ENCODE assay signal across 20 cellular contexts in genomic region chr1:219523411-219523810, GRCh38.
A peak's percentile ranks its signal among the peaks of the same experiment; 100 is the strongest.
DNase-seq lines count a peak whose midpoint lies in the region; ATAC-seq, FAIRE-seq and TF ChIP-seq lines count a peak whose summit lies in the region.
"Had no signal": no experiment of that assay in that cellular context is flagged by ENCODE, and none has a peak within 500 bp of the region (broad histone marks: within the 10 kb centered on the region; RNA-seq: fewer than 3 reads in every experiment).

No MANE protein-coding gene starts in this region.

- H3K9me3 ChIP-seq in K562 (replicated peaks; ENCODE audit: control insufficient read depth, insufficient read depth, low read depth, low read length) (no peaks in the 10 kb centered on the region), kidney (ENCODE audit: control insufficient read depth in 1 of 2, low read length in 2 of 2) (no peaks in the 10 kb centered on the region)

- no peak for TF ChIP-seq RAD21 in K562 (CRISPR knock-in tag; conservative IDR thresholded peaks at IDR 0.05 in 1 of 2, IDR thresholded peaks at IDR 0.05 in 1 of 2)

- no peaks in the 10 kb centered on the region for H3K9me1 ChIP-seq in K562 (ENCODE audit: control insufficient read depth, insufficient read depth, low read length)

- BruUV-seq in K562 (replicated peaks; lab: Mats Ljungman, UMichigan): no TSS peak

- FAIRE-seq in K562 (lab: Jason Lieb, UNC): no peak
- FAIRE-seq in kidney (lab: Jason Lieb, UNC): no peak
- FAIRE-seq: HTR-8/SVneo had no signal

- WGBS in K562 (ENCODE audit: insufficient coverage, low coverage, missing lambda C conversion rate): 6% methylated on average over 2 of the region's 2 CpGs

- CTCF ChIA-PET in K562 (lab: Yijun Ruan, JAX; ENCODE audit: low intra/inter-chr PET ratio): no interaction called here

- no peak overlapping the region for H3K27ac ChIP-seq in K562 (ENCODE audit: extremely low read depth, low read depth, low read length)
- no peak overlapping the region for H3K27ac ChIP-seq in kidney (ENCODE audit: low read depth in 2 of 2, low read length in 2 of 2)
- H3K27ac ChIP-seq: 22Rv1, PC-9, RWPE1 had no signal

- H3K4me3 ChIP-seq in K562: no peak overlapping the region
- H3K4me3 ChIP-seq in kidney (ENCODE audit: low read length in 2 of 2): no peak overlapping the region
- H3K4me3 ChIP-seq: GM23338, PC-9 had no signal

- DNase-seq in DMS 273 (lab: John Stamatoyannopoulos, UW; ENCODE audit: unreplicated experiment): peak; percentile 4
- DNase-seq in DMS 273 treated with DMSO at 0.1 percent for 48 hours (lab: John Stamatoyannopoulos, UW): no peak
- DNase-seq in NCI-H1105 (lab: John Stamatoyannopoulos, UW): peak; percentile 60
- peak; percentile 55 for DNase-seq in NCI-H69 (lab: John Stamatoyannopoulos, UW)
- DNase-seq in K562 (ENCODE audit: extremely low read depth in 1 of 4, low spot score in 3 of 4): no peak
- DNase-seq in LoVo (ENCODE audit: low spot score): no peak
- no peak for DNase-seq in kidney
- DNase-seq: AML-193, DMS153, GDM1, HCEC 1CT, NCI-H187, NCI-H2171 treated with DMSO at 0.1 percent for 48 hours, PC-9, T-helper 17 cell had no signal

- no peak for TF ChIP-seq POLR2A in K562 (conservative IDR thresholded peaks at IDR 0.05)

- no peak overlapping the region for H3K4me2 ChIP-seq in K562 (ENCODE audit: insufficient read depth, low read length)
- H3K4me2 ChIP-seq: GM23338, PC-9 had no signal

- no peaks in the 10 kb centered on the region for H3K27me3 ChIP-seq in K562 (ENCODE audit: control insufficient read depth in 2 of 2, insufficient read depth in 2 of 2, low read length in 2 of 2)

- in situ Hi-C loops in K562 (cut with MboI): no loop called here

- TF ChIP-seq EP300 in K562 (IDR thresholded peaks at IDR 0.05; ENCODE audit: low read length): no peak

- H4K20me1 ChIP-seq in K562 (replicated peaks; ENCODE audit: control insufficient read depth, insufficient read depth, low read length): no peaks in the 10 kb centered on the region

- H3K9ac ChIP-seq in K562 (ENCODE audit: insufficient read depth in 1 of 2, low read depth in 2 of 2, low read length in 2 of 2): no peak overlapping the region
- H3K9ac ChIP-seq in kidney (ENCODE audit: low read length in 2 of 2): no peak overlapping the region

- H3K36me3 ChIP-seq in K562 (ENCODE audit: control insufficient read depth, insufficient read depth, low read length) (no peaks in the 10 kb centered on the region), kidney (ENCODE audit: control insufficient read depth in 1 of 2, insufficient read depth in 2 of 2, low read length in 2 of 2) (no peaks in the 10 kb centered on the region)

- intact Hi-C loops in K562 (cut with micrococcal nuclease): no loop called here
- intact Hi-C loops in kidney (cut with DNase I): no loop called here

- ATAC-seq in K562 (no peak), GM18517 (IDR thresholded peaks at IDR 0.05; ENCODE audit: unreplicated experiment) (no peak)
- ATAC-seq: GM23338, T-helper 17 cell had no signal

- no peak overlapping the region for H2AFZ ChIP-seq in K562 (ENCODE audit: low read depth, low read length)
- H2AFZ ChIP-seq: GM23338, PC-9 had no signal

- TF ChIP-seq CTCF in K562 (IDR thresholded peaks at IDR 0.05 in 2 of 3, conservative IDR thresholded peaks at IDR 0.05 in 1 of 3; ENCODE audit: insufficient read depth in 2 of 3, low read depth in 1 of 3, low read length in 3 of 3) (no peak), kidney (IDR thresholded peaks at IDR 0.05; ENCODE audit: borderline replicate concordance, extremely low read depth, insufficient read depth) (no peak)

- H3K4me1 ChIP-seq in K562 (replicated peaks in 1 of 2; ENCODE audit: control insufficient read depth in 2 of 2, insufficient read depth in 2 of 2, low read length in 2 of 2) (no peaks in the 10 kb centered on the region), kidney (ENCODE audit: control insufficient read depth in 1 of 2, insufficient read depth in 1 of 2, low read depth in 1 of 2, low read length in 2 of 2) (no peaks in the 10 kb centered on the region)

- no peaks in the 10 kb centered on the region for H3K79me2 ChIP-seq in K562 (ENCODE audit: control insufficient read depth, insufficient read depth, low read length)

- POLR2A ChIA-PET in K562 (lab: Yijun Ruan, JAX): interaction anchor here (0.6 kb wide), 1 partner anchor 263 kb away, joined by 3 read pairs; no protein-coding TSS in a partner anchor

TF ChIP-seq in K562, 482 proteins besides CTCF, POLR2A, EP300 and RAD21:
- peak; percentile 96 for TF ChIP-seq NFIC (IDR thresholded peaks at IDR 0.05)
- TF ChIP-seq RFX7 (CRISPR knock-in tag; IDR thresholded peaks at IDR 0.05): no peak
- peak; percentile 95 for TF ChIP-seq NFIX (CRISPR knock-in tag; IDR thresholded peaks at IDR 0.05; ENCODE audit: low read depth)

Comparison
In these comparisons a context has a peak if more than half of its experiments do, and no peak if none do; other contexts are left out.
1. DNase-seq: peak in DMS 273 (single experiment), NCI-H1105 (single experiment) and NCI-H69 (single experiment); none in DMS 273 treated with DMSO at 0.1 percent for 48 hours (single experiment), K562 (0 of 4), LoVo (single experiment) and kidney (single experiment).